33 cellular contexts compared by ENCODE assay signal in the genomic region with DNA sequence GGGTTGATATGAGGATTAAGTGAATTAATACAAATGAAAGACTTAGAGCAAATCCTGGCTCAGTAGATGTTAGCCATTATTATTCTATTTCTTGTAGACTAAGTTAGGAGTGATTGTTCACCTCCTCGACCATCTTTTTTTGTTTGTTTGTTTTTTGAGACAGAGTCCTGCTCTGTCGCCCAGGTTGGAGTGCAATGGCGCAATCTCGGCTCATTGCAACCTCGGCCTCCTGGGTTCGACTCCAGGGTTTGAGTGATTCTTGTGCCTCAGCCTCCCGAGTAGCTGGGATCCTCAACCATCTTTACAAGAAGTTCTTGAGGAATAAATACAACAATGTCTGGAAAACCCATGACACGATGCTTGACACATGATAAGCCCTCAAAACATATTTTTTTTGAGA. TPM values are rescaled to one million over a fixed set of nuclear protein-coding genes. Genes with fewer than 3 reads are reported as not detected.
"Had no signal": no experiment of that assay in that cellular context is flagged by ENCODE, and none has a peak within 500 bp of the region (broad histone marks: within the 10 kb centered on the region; RNA-seq: fewer than 3 reads in every experiment).

No MANE protein-coding gene starts in this region.

- H3K4me3 ChIP-seq: neural progenitor cell, ovary, prostate gland, skin epidermis, smooth muscle cell, spleen, thoracic aorta, thyroid gland, tibial nerve, upper lobe of left lung, uterus had no signal

- H3K79me2 ChIP-seq: parathyroid adenoma had no signal

- H2AFZ ChIP-seq: neural progenitor cell, parathyroid adenoma had no signal

- DNase-seq: naive thymus-derived CD4-positive, alpha-beta T cell; natural killer cell; occipital lobe; ovary; posterior cingulate gyrus; right cardiac atrium; stimulated activated CD4-positive, alpha-beta T cell treated with anti-CD3 and anti-CD28 coated beads, Interleukin-12 subunit alpha, Interleukin-12 subunit beta, amount 100 ng/mL, for 4 hours; stimulated activated CD4-positive, alpha-beta T cell treated with anti-CD3 and anti-CD28 coated beads, Interleukin-1b, Interleukin-23, amount 100 ng/mL, for 48 hours; stimulated activated CD4-positive, alpha-beta T cell treated with anti-CD3 and anti-CD28 coated beads, Interleukin-4, amount 100 ng/mL, for 1 hour; stimulated activated CD4-positive, alpha-beta T cell treated with anti-CD3 and anti-CD28 coated beads, Interleukin-4, amount 100 ng/mL, for 4 hours; stimulated activated CD8-positive, alpha-beta memory T cell treated with anti-CD3 and anti-CD28 coated beads, Interleukin-4, amount 100 ng/mL, for 48 hours; stimulated activated naive CD4-positive, alpha-beta T cell; stimulated activated naive CD8-positive, alpha-beta T cell treated with anti-CD3 and anti-CD28 coated beads, Interleukin-15, amount 100 ng/mL, for 72 hours; stimulated activated naive CD8-positive, alpha-beta T cell treated with anti-CD3 and anti-CD28 coated beads, Interleukin-15, Interleukin-2, amounts not matched to agents 100 U/mL and 50 U/mL, for 24 hours; thyroid gland; trophoblast cell; upper lobe of left lung; uterus had no signal

- H3K36me3 ChIP-seq: neural progenitor cell, ovary, prostate gland, spleen, thoracic aorta, thyroid gland, tibial nerve, upper lobe of left lung, uterus had no signal

- ATAC-seq: naive thymus-derived CD4-positive, alpha-beta T cell; natural killer cell; right cardiac atrium; sciatic nerve; stimulated activated memory B cell treated with anti-CD40 and anti-IgM and Interleukin-4, amounts not matched to agents 10 μg/mL and 1 μg/mL and 100 μg/mL, for 72 hours; stimulated activated naive CD8-positive, alpha-beta T cell treated with anti-CD3 and anti-CD28 coated beads, Interleukin-15, amount 100 ng/mL, for 72 hours; stimulated activated naive CD8-positive, alpha-beta T cell treated with anti-CD3 and anti-CD28 coated beads, Interleukin-15, Interleukin-2, amounts not matched to agents 100 U/mL and 50 U/mL, for 24 hours had no signal

- H3K4me2 ChIP-seq: neural progenitor cell, smooth muscle cell had no signal

- H3K27ac ChIP-seq: neural progenitor cell, ovary, parathyroid adenoma, skin epidermis, spleen, thoracic aorta, tibial nerve had no signal

- H3K4me1 ChIP-seq: neural progenitor cell, prostate gland, upper lobe of left lung, uterus had no signal

- H3K9ac ChIP-seq: neural progenitor cell, parathyroid adenoma had no signal

- H3K9me3 ChIP-seq: ovary, prostate gland, spleen, thoracic aorta, thyroid gland, tibial nerve, upper lobe of left lung, uterus had no signal

- H3K27me3 ChIP-seq: ovary, thyroid gland, upper lobe of left lung, uterus had no signal

RNA-seq across cellular contexts. Expression of a gene that starts 12.7 kb away (rescaled TPM):
- total RNA-seq: naive thymus-derived CD4-positive, alpha-beta T cell; occipital lobe; osteoblast; renal cortical epithelial cell; temporal lobe had no signal
- polyA plus RNA-seq: naive thymus-derived CD4-positive, alpha-beta T cell; neural cell; smooth muscle cell had no signal

RNA-seq across cellular contexts. Expression of a gene that starts 19.7 kb away (rescaled TPM):
- total RNA-seq: naive thymus-derived CD4-positive, alpha-beta T cell; natural killer cell; occipital lobe; osteoblast; renal cortical epithelial cell; sciatic nerve; smooth muscle cell; spleen; temporal lobe; upper lobe of left lung had no signal
- polyA plus RNA-seq: naive thymus-derived CD4-positive, alpha-beta T cell; neural cell; smooth muscle cell; spleen; urinary bladder had no signal

RNA-seq across cellular contexts. Expression of a gene that starts 32.1 kb away (rescaled TPM):
- total RNA-seq: natural killer cell, sciatic nerve, smooth muscle cell had no signal
- polyA plus RNA-seq: neural cell had no signal
